In the genomic region with DNA sequence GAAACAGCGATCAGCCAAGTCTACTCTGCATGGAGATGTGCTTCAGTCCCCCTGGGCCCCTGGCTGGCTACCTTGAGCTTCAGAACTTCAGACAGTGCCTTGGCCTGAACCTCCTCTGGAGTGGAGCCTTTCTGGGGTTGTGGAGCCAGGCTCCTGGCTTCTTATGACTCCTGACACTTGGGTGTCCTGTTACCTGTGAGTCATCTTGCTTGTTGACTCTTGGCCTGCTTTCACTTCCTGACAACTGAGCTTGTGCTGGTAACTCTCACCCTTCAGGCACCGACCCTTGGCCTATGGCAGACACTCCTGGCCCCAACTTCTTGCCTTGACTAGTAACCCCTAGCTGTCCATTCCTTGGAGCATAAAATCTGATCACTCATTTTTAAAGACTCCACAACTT, we compare ENCODE assay signal across 1 cellular context.
TF ChIP-seq lines count a peak whose summit lies in the region.

No MANE protein-coding gene starts in this region.

TF ChIP-seq in HepG2, 621 proteins besides CTCF, POLR2A, EP300 and RAD21 (continued from another document):
- TF ChIP-seq, protein P1, sequence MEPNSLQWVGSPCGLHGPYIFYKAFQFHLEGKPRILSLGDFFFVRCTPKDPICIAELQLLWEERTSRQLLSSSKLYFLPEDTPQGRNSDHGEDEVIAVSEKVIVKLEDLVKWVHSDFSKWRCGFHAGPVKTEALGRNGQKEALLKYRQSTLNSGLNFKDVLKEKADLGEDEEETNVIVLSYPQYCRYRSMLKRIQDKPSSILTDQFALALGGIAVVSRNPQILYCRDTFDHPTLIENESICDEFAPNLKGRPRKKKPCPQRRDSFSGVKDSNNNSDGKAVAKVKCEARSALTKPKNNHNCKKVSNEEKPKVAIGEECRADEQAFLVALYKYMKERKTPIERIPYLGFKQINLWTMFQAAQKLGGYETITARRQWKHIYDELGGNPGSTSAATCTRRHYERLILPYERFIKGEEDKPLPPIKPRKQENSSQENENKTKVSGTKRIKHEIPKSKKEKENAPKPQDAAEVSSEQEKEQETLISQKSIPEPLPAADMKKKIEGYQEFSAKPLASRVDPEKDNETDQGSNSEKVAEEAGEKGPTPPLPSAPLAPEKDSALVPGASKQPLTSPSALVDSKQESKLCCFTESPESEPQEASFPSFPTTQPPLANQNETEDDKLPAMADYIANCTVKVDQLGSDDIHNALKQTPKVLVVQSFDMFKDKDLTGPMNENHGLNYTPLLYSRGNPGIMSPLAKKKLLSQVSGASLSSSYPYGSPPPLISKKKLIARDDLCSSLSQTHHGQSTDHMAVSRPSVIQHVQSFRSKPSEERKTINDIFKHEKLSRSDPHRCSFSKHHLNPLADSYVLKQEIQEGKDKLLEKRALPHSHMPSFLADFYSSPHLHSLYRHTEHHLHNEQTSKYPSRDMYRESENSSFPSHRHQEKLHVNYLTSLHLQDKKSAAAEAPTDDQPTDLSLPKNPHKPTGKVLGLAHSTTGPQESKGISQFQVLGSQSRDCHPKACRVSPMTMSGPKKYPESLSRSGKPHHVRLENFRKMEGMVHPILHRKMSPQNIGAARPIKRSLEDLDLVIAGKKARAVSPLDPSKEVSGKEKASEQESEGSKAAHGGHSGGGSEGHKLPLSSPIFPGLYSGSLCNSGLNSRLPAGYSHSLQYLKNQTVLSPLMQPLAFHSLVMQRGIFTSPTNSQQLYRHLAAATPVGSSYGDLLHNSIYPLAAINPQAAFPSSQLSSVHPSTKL (CRISPR knock-in tag; IDR thresholded peaks at IDR 0.05) = peak; percentile 93
